In the genomic region with DNA sequence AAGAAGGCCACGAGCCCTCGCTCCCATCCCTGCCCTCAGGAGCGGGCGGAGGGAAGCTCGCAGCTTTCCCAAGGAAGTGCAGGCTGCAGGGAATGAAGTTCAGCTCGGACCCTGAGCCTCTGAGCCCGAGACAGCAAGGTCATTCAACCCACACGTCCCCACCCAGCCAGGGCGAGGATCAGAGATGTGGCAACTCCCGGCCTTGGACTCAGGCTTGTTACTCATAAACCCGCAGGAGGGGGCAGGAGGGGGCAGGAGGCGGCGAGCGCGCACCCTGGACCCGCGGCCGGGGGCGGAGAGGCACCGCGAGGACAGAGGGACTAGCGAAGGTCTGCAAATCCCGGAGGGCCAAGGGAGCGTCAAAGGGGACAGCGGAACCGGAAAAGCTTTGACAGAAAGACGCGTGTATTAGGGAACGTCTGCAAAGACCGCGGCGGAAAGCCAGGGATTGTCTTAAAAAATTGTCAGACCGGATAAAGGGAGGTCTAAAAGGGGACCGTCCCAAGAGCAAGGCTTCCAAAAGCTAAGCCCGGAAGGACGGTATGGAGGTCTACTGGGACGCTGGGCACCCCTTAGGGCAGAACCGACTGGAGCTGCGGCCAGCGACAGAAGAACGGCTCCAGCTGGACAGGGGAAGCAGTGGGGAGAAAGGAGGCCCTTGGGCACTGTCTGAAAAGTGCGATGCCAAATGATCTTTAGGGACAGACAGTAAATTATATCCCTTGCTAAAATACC, we compare ENCODE assay signal across 8 cellular contexts. TPM values are rescaled to one million over a fixed set of nuclear protein-coding genes. Genes with fewer than 3 reads are reported as not detected.
A peak's percentile ranks its signal among the peaks of the same experiment; 100 is the strongest.
DNase-seq lines count a peak whose midpoint lies in the region; TF ChIP-seq lines count a peak whose summit lies in the region.

No MANE protein-coding gene starts in this region.

- H3K4me1 ChIP-seq in H9 (ENCODE audit: insufficient read depth, low read length) (no peaks in the 10 kb centered on the region), MM.1S (ENCODE audit: low read length) (peaks cover 14% of the 10 kb centered on the region), SJCRH30 (peaks cover 9% of the 10 kb centered on the region)

- no peak overlapping the region for H4K8ac ChIP-seq in H9 (replicated peaks; ENCODE audit: insufficient read length, low read depth, low read length)

- no peak overlapping the region for H4K91ac ChIP-seq in H9 (ENCODE audit: insufficient read length, low read depth, low read length)

- no peaks in the 10 kb centered on the region; a peak in 1 of 5 replicates for H3K9me3 Mint-ChIP-seq in H9

- no peak overlapping the region for H2BK20ac ChIP-seq in H9 (ENCODE audit: low read depth, low read length, poor library complexity, severe bottlenecking)

- H3K9me2 ChIP-seq in MM.1S (replicated peaks; ENCODE audit: insufficient read depth, low read length), result no peaks in the 10 kb centered on the region

- no peaks in the 10 kb centered on the region for H3K79me2 ChIP-seq in H9 (ENCODE audit: insufficient read depth, low read length)
- H3K79me2 ChIP-seq in MM.1S (ENCODE audit: low read length), result peaks cover 13% of the 10 kb centered on the region

- H2AK5ac ChIP-seq in H9 (ENCODE audit: insufficient read length, low read length), result no peak overlapping the region

- peaks cover 22% of the 10 kb centered on the region for H3F3A ChIP-seq in MM.1S (ENCODE audit: insufficient read depth, low read length)

- peaks cover 13% of the 10 kb centered on the region for H3K23me2 ChIP-seq in H9 (ENCODE audit: insufficient read length, low read depth, low read length, poor library complexity, severe bottlenecking)

- H3K36me3 ChIP-seq in MM.1S (replicated peaks; ENCODE audit: insufficient read depth, low read length) (no peaks in the 10 kb centered on the region), SJCRH30 (peaks cover 10% of the 10 kb centered on the region)

- H3K9me3 ChIP-seq in H9 (ENCODE audit: control insufficient read depth, low read depth, low read length) (no peaks in the 10 kb centered on the region), MM.1S (replicated peaks; ENCODE audit: insufficient read depth, low read length) (no peaks in the 10 kb centered on the region), SJCRH30 (replicated peaks) (no peaks in the 10 kb centered on the region)

- H3K36me3 Mint-ChIP-seq in H9 (ENCODE audit: insufficient read depth in 1 of 3, low read depth in 3 of 3), result peaks cover 9 to 35% (median 25%) of the 10 kb centered on the region in 3 experiments; a peak in 6 of 7 replicates

- DNase-seq in EL (peak; percentile 95), H9 (peak; percentile 89), MM.1S (peak; percentile 62), SJCRH30 (peak; percentile 93 to 94), germinal center (ENCODE audit: low spot score) (peak; percentile 62), non-pigmented ciliary epithelial cell (ENCODE audit: low read depth) (peak; percentile 73), superior temporal gyrus (ENCODE audit: extremely low spot score) (peak; percentile 43)
- DNase-seq in activated naive CD4-positive, alpha-beta T cell treated with Interleukin-2 at 50 U/mL for 16 hours, result peak; percentile 80

- no peak overlapping the region for H3K4ac ChIP-seq in H9 (ENCODE audit: low read depth, low read length)

- H3K27ac ChIP-seq in H9 (ENCODE audit: insufficient read length, low read depth, low read length), result peak overlapping the region; percentile 36
- H3K27ac ChIP-seq in MM.1S (ENCODE audit: low read length), result peak overlapping the region; percentile 100
- H3K27ac ChIP-seq in SJCRH30, result peak overlapping the region; percentile 97

- H3K4me3 ChIP-seq in MM.1S (ENCODE audit: low read length), result peak overlapping the region; percentile 87
- peak overlapping the region; percentile 92 for H3K4me3 ChIP-seq in SJCRH30

- peak overlapping the region; percentile 76 for H3K4me2 ChIP-seq in H9 (ENCODE audit: insufficient read depth, insufficient read length, low read length)
- H3K4me2 ChIP-seq in MM.1S (ENCODE audit: low read depth, low read length), result peak overlapping the region; percentile 84

- no peak overlapping the region for H2BK120ac ChIP-seq in H9 (ENCODE audit: low read depth, low read length, poor library complexity, severe bottlenecking)

- H3T11ph ChIP-seq in H9 (ENCODE audit: low read length), result no peak overlapping the region

- H3K18ac ChIP-seq in H9 (ENCODE audit: insufficient read length, low read depth, low read length), result no peak overlapping the region

- H2BK5ac ChIP-seq in H9 (ENCODE audit: insufficient read length, low read length), result no peak overlapping the region

- no peak overlapping the region for H2BK12ac ChIP-seq in H9 (ENCODE audit: insufficient read length, low read depth, low read length)

- H3K27ac Mint-ChIP-seq in H9, result peak overlapping the region; percentile 93 to 100 (median 98); a peak in 6 of 7 replicates

- no peak overlapping the region for H3K14ac ChIP-seq in H9 (ENCODE audit: insufficient read depth, low read length)

- H4K20me1 ChIP-seq in H9 (ENCODE audit: control insufficient read depth, insufficient read depth, insufficient read length) (no peaks in the 10 kb centered on the region), MM.1S (ENCODE audit: insufficient read depth, low read length) (no peaks in the 10 kb centered on the region)

- H3K9ac ChIP-seq in H9 (ENCODE audit: extremely low read depth, insufficient read length, low read length) (peak overlapping the region; percentile 41), MM.1S (ENCODE audit: low read length) (peak overlapping the region; percentile 93)

- H4K5ac ChIP-seq in H9 (ENCODE audit: insufficient read length, low read depth, low read length), result no peak overlapping the region

- H2BK15ac ChIP-seq in H9 (ENCODE audit: low read depth, low read length), result no peak overlapping the region

- H3K4me1 Mint-ChIP-seq in H9, result peaks cover 13 to 15% of the 10 kb centered on the region in 2 experiments

- no peak overlapping the region for H3K23ac ChIP-seq in H9 (ENCODE audit: insufficient read length, low read depth, low read length)

- H3K4me3 Mint-ChIP-seq in H9, result peak overlapping the region; percentile 93 to 95

- H3K79me1 ChIP-seq in H9 (ENCODE audit: insufficient read depth, low read depth, low read length, poor library complexity, severe bottlenecking), result no peaks in the 10 kb centered on the region

- H3K27me3 Mint-ChIP-seq in H9 (ENCODE audit: low read depth), result peaks cover 3% of the 10 kb centered on the region; the same call in 1 of the 2 replicates

- no peak overlapping the region for H3K56ac ChIP-seq in H9 (ENCODE audit: insufficient read length, low read depth, low read length)

- no peak for TF ChIP-seq CTCF in H9 (conservative IDR thresholded peaks at IDR 0.05)
- no peak for TF ChIP-seq CTCF in MM.1S (IDR thresholded peaks at IDR 0.05; ENCODE audit: low read length)

- H2AFZ ChIP-seq in H9 (ENCODE audit: low read length) (no peak overlapping the region), MM.1S (ENCODE audit: low read length) (peak overlapping the region; percentile 58; the same call in 1 of the 2 replicates)

- no CpG with 5 or more reads among the region's 42 CpGs for WGBS in H9 (ENCODE audit: extremely low coverage, insufficient read length, low lambda C conversion rate)

- H3K27me3 ChIP-seq in H9 (ENCODE audit: insufficient read depth, low read length), result no peaks in the 10 kb centered on the region
- no peaks in the 10 kb centered on the region for H3K27me3 ChIP-seq in MM.1S (replicated peaks; ENCODE audit: insufficient read depth, low read length)
- no peaks in the 10 kb centered on the region for H3K27me3 ChIP-seq in SJCRH30

RNA-seq across cellular contexts. Expression of a gene that starts 0.6 kb away (rescaled TPM):
- 73.4 and 74.3 TPM in 2 replicates for total RNA-seq in H9 (2021)
- total RNA-seq in SJCRH30 (2014; rRNA removed; shearing (Covaris generic)), result 75.2 and 82.0 TPM in 2 replicates

RNA-seq across cellular contexts. Expression of a gene that starts 0.8 kb away (rescaled TPM):
- total RNA-seq in H9 (2021), result 2.2 and 2.5 TPM in 2 replicates
- total RNA-seq in SJCRH30 (2014; rRNA removed; shearing (Covaris generic)), result 3.5 and 4.4 TPM in 2 replicates

RNA-seq across cellular contexts. Expression of a gene that starts 16.5 kb away (rescaled TPM):
- total RNA-seq in H9 (2021), result 0.31 and 0.72 TPM in 2 replicates
- total RNA-seq in SJCRH30 (2014; rRNA removed; shearing (Covaris generic)), result 137 and 161 TPM in 2 replicates

RNA-seq across cellular contexts. Expression of a gene that starts 19.9 kb away (rescaled TPM):
- 48.9 and 50.2 TPM in 2 replicates for total RNA-seq in H9 (2021)
- 14.9 and 16.2 TPM in 2 replicates for total RNA-seq in SJCRH30 (2014; rRNA removed; shearing (Covaris generic))

RNA-seq across cellular contexts. Expression of a gene that starts 22.0 kb away (rescaled TPM):
- 109 TPM in 2 replicates for total RNA-seq in H9 (2021)
- 118 and 120 TPM in 2 replicates for total RNA-seq in SJCRH30 (2014; rRNA removed; shearing (Covaris generic))

Comparison
In these comparisons a context has a peak if more than half of its experiments do, and no peak if none do; other contexts are left out.
1. Peak in every context shown above with its lines: DNase-seq, H3K4me3 ChIP-seq and H3K27ac ChIP-seq.
2. DNase-seq: peak in every context shown above with its lines; median percentile 95 in EL; 94 in SJCRH30; 89 in H9; 80 in activated naive CD4-positive, alpha-beta T cell treated with Interleukin-2 at 50 U/mL for 16 hours; 73 in non-pigmented ciliary epithelial cell; 62 in MM.1S; 62 in germinal center; 43 in superior temporal gyrus.
3. H3K27ac ChIP-seq: peak in every context shown above with its lines; median percentile 100 in MM.1S; 97 in SJCRH30; 36 in H9.
4. RNA of a gene that starts 16.5 kb away (total RNA-seq): 137 to 161 TPM in SJCRH30; 0.31 to 0.72 TPM in H9; every median in the first group is over 10 times any median in the second.